ENCODE assay signal across 1 cellular context in genomic region chr2:37460866-37461229, GRCh38.
TF ChIP-seq lines count a peak whose summit lies in the region.

No MANE protein-coding gene starts in this region.

TF ChIP-seq in GM23338, 12 proteins besides CTCF, POLR2A, EP300 and RAD21 (continued from another document):
- TF ChIP-seq, protein P1, sequence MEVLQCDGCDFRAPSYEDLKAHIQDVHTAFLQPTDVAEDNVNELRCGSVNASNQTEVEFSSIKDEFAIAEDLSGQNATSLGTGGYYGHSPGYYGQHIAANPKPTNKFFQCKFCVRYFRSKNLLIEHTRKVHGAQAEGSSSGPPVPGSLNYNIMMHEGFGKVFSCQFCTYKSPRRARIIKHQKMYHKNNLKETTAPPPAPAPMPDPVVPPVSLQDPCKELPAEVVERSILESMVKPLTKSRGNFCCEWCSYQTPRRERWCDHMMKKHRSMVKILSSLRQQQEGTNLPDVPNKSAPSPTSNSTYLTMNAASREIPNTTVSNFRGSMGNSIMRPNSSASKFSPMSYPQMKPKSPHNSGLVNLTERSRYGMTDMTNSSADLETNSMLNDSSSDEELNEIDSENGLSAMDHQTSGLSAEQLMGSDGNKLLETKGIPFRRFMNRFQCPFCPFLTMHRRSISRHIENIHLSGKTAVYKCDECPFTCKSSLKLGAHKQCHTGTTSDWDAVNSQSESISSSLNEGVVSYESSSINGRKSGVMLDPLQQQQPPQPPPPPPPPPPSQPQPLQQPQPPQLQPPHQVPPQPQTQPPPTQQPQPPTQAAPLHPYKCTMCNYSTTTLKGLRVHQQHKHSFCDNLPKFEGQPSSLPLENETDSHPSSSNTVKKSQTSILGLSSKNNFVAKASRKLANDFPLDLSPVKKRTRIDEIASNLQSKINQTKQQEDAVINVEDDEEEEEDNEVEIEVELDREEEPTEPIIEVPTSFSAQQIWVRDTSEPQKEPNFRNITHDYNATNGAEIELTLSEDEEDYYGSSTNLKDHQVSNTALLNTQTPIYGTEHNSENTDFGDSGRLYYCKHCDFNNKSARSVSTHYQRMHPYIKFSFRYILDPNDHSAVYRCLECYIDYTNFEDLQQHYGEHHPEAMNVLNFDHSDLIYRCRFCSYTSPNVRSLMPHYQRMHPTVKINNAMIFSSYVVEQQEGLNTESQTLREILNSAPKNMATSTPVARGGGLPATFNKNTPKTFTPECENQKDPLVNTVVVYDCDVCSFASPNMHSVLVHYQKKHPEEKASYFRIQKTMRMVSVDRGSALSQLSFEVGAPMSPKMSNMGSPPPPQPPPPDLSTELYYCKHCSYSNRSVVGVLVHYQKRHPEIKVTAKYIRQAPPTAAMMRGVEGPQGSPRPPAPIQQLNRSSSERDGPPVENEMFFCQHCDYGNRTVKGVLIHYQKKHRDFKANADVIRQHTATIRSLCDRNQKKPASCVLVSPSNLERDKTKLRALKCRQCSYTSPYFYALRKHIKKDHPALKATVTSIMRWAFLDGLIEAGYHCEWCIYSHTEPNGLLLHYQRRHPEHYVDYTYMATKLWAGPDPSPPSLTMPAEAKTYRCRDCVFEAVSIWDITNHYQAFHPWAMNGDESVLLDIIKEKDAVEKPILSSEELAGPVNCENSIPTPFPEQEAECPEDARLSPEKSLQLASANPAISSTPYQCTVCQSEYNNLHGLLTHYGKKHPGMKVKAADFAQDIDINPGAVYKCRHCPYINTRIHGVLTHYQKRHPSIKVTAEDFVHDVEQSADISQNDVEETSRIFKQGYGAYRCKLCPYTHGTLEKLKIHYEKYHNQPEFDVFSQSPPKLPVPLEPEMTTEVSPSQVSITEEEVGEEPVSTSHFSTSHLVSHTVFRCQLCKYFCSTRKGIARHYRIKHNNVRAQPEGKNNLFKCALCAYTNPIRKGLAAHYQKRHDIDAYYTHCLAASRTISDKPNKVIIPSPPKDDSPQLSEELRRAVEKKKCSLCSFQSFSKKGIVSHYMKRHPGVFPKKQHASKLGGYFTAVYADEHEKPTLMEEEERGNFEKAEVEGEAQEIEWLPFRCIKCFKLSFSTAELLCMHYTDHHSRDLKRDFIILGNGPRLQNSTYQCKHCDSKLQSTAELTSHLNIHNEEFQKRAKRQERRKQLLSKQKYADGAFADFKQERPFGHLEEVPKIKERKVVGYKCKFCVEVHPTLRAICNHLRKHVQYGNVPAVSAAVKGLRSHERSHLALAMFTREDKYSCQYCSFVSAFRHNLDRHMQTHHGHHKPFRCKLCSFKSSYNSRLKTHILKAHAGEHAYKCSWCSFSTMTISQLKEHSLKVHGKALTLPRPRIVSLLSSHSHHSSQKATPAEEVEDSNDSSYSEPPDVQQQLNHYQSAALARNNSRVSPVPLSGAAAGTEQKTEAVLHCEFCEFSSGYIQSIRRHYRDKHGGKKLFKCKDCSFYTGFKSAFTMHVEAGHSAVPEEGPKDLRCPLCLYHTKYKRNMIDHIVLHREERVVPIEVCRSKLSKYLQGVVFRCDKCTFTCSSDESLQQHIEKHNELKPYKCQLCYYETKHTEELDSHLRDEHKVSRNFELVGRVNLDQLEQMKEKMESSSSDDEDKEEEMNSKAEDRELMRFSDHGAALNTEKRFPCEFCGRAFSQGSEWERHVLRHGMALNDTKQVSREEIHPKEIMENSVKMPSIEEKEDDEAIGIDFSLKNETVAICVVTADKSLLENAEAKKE (CRISPR knock-in tag; IDR thresholded peaks at IDR 0.05), result no peak
- TF ChIP-seq ZNF331 (CRISPR knock-in tag; IDR thresholded peaks at IDR 0.05; ENCODE audit: low read depth), result no peak
